Comparison of ENCODE assay signal across 17 cellular contexts in the genomic region with DNA sequence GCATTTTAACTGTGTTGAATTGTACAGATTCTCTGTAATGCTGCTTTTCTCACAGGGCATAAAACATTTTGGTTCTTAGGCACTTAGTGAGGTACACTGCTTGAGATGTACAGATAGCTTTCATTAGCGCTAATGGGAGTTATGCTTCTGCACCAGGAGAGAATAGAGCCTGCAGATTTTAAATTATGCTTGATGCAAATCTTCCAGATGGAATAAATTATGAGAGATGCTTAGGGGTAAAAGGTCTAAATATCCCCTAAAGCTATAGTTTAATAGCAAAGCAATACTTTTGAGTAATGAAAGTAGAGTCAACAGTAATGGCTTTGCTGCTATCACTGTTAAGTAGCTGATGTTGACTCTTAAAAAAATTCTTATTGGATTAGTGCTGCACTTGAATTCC.
DNase-seq lines count a peak whose midpoint lies in the region; FAIRE-seq and TF ChIP-seq lines count a peak whose summit lies in the region.
"Had no signal": no experiment of that assay in that cellular context is flagged by ENCODE, and none has a peak within 500 bp of the region (broad histone marks: within the 10 kb centered on the region; RNA-seq: fewer than 3 reads in every experiment).

No MANE protein-coding gene starts in this region.

- no peak overlapping the region for H3K18ac ChIP-seq in mesenchymal stem cell (ENCODE audit: low read depth in 1 of 2, low read length in 2 of 2)

- no peaks in the 10 kb centered on the region for H3K79me2 ChIP-seq in hepatocyte

- no peak for TF ChIP-seq CTCF in hepatocyte (IDR thresholded peaks at IDR 0.05; ENCODE audit: poor library complexity)
- TF ChIP-seq CTCF in spleen (IDR thresholded peaks at IDR 0.05 in 8 of 11, conservative IDR thresholded peaks at IDR 0.05 in 3 of 11): no peak
- TF ChIP-seq CTCF in kidney (IDR thresholded peaks at IDR 0.05; ENCODE audit: borderline replicate concordance, extremely low read depth, insufficient read depth): no peak

- H2BK12ac ChIP-seq in mesenchymal stem cell (ENCODE audit: low read length in 2 of 2): no peak overlapping the region

- no peak for FAIRE-seq in kidney (lab: Jason Lieb, UNC)
- FAIRE-seq: G401.6, GM12891, H1 had no signal

- no peak overlapping the region for H4K8ac ChIP-seq in mesenchymal stem cell (ENCODE audit: low read length)

- no peak overlapping the region for H2BK120ac ChIP-seq in mesenchymal stem cell (ENCODE audit: low read depth, low read length)

- H3K79me1 ChIP-seq in mesenchymal stem cell (replicated peaks; ENCODE audit: low read length, poor library complexity, severe bottlenecking): no peaks in the 10 kb centered on the region

- H3K27me3 ChIP-seq in hepatocyte: no peaks in the 10 kb centered on the region
- no peaks in the 10 kb centered on the region for H3K27me3 ChIP-seq in neuron (ENCODE audit: insufficient read depth, low read length)
- no peaks in the 10 kb centered on the region for H3K27me3 ChIP-seq in spleen (replicated peaks in 1 of 7)
- H3K27me3 ChIP-seq in mesenchymal stem cell (ENCODE audit: control insufficient read depth in 1 of 2, insufficient read depth in 1 of 2, low read length in 2 of 2): no peaks in the 10 kb centered on the region
- H3K27me3 ChIP-seq: BLaER1 treated with 17β-estradiol and CSF1 and Interleukin-3, amounts not matched to agents 10 nM and 100 nM had no signal

- H3K4me3 ChIP-seq in hepatocyte (no peak overlapping the region), neuron (ENCODE audit: low read length) (no peak overlapping the region), spleen (no peak overlapping the region), mesenchymal stem cell (ENCODE audit: insufficient read depth in 1 of 2, low read depth in 1 of 2, low read length in 2 of 2) (no peak overlapping the region), kidney (ENCODE audit: low read length in 2 of 2) (no peak overlapping the region)
- H3K4me3 ChIP-seq: BLaER1 treated with 17β-estradiol and CSF1 and Interleukin-3, amounts not matched to agents 10 nM and 100 nM; HAP-1 had no signal

- H3K4ac ChIP-seq in mesenchymal stem cell (ENCODE audit: low read depth in 1 of 2, low read length in 2 of 2): no peak overlapping the region

- no peak for TF ChIP-seq POLR2A in spleen (IDR thresholded peaks at IDR 0.05)

- H3K4me2 ChIP-seq in hepatocyte (peak overlapping the region; percentile 48), mesenchymal stem cell (ENCODE audit: low read length, poor library complexity, severe bottlenecking) (no peak overlapping the region)
- H3K4me2 ChIP-seq: BLaER1 treated with 17β-estradiol and CSF1 and Interleukin-3, amounts not matched to agents 10 nM and 100 nM had no signal

- no peak overlapping the region for H3K23ac ChIP-seq in mesenchymal stem cell (ENCODE audit: low read length in 2 of 2)

- H2BK5ac ChIP-seq in mesenchymal stem cell (ENCODE audit: low read depth, low read length, poor library complexity, severe bottlenecking): no peak overlapping the region

- peak; percentile 24 for DNase-seq in NCI-H1436 (lab: John Stamatoyannopoulos, UW)
- DNase-seq in NCI-H1436 treated with DMSO at 0.1 percent for 48 hours (lab: John Stamatoyannopoulos, UW): no peak
- peak; percentile 85 for DNase-seq in SK-N-DZ (ENCODE audit: low spot score)
- no peak for DNase-seq in hepatocyte (ENCODE audit: low spot score)
- no peak for DNase-seq in spleen
- no peak for DNase-seq in mesenchymal stem cell
- DNase-seq in kidney: no peak
- DNase-seq: CD4-positive, CD25-positive, alpha-beta regulatory T cell; DMS 273 treated with DMSO at 0.1 percent for 48 hours; EL had no signal

- WGBS in hepatocyte (ENCODE audit: low lambda C conversion rate, missing lambda C conversion rate): 20% methylated on average over 1 of the region's 1 CpG
- 0 to 85% (median 0%) methylated on average over 1 of the region's 1 CpG for WGBS in spleen, 5 donors
- WGBS in mesenchymal stem cell: 0% methylated on average over 1 of the region's 1 CpG

- H3K36me3 ChIP-seq in hepatocyte (replicated peaks; ENCODE audit: insufficient read depth, low read depth) (no peaks in the 10 kb centered on the region), neuron (ENCODE audit: insufficient read depth, low read length) (no peaks in the 10 kb centered on the region), spleen (no peaks in the 10 kb centered on the region), mesenchymal stem cell (ENCODE audit: control insufficient read depth in 1 of 2, insufficient read depth in 2 of 2, low read depth in 1 of 2, low read length in 2 of 2) (no peaks in the 10 kb centered on the region), kidney (ENCODE audit: control insufficient read depth in 1 of 2, insufficient read depth in 2 of 2, low read length in 2 of 2) (no peaks in the 10 kb centered on the region)
- H3K36me3 ChIP-seq: BLaER1 treated with 17β-estradiol and CSF1 and Interleukin-3, amounts not matched to agents 10 nM and 100 nM; HAP-1 had no signal

- no peaks in the 10 kb centered on the region for H3K9me2 ChIP-seq in hepatocyte (replicated peaks; ENCODE audit: insufficient read depth)

- no peaks in the 10 kb centered on the region for H4K20me1 ChIP-seq in hepatocyte (ENCODE audit: insufficient read depth, poor library complexity, severe bottlenecking)
- H4K20me1 ChIP-seq: BLaER1 treated with 17β-estradiol and CSF1 and Interleukin-3, amounts not matched to agents 10 nM and 100 nM had no signal

- H2AK5ac ChIP-seq in mesenchymal stem cell (ENCODE audit: low read length, severe bottlenecking): no peak overlapping the region

- H3K9me3 ChIP-seq in hepatocyte (ENCODE audit: low read depth) (no peaks in the 10 kb centered on the region), neuron (ENCODE audit: low read length) (no peaks in the 10 kb centered on the region), spleen (peaks cover 0 to 19% (median 13%) of the 10 kb centered on the region in 8 donors), mesenchymal stem cell (ENCODE audit: control insufficient read depth, low read length) (peaks cover 6% of the 10 kb centered on the region), kidney (ENCODE audit: control insufficient read depth in 1 of 2, low read length in 2 of 2) (peaks cover 0 to 6% of the 10 kb centered on the region in 2 donors)
- H3K9me3 ChIP-seq: HAP-1 had no signal

- H3K14ac ChIP-seq in mesenchymal stem cell (ENCODE audit: low read length in 2 of 2): no peak overlapping the region

- H2AFZ ChIP-seq in hepatocyte: no peak overlapping the region
- peak overlapping the region; percentile 7 for H2AFZ ChIP-seq in neuron (ENCODE audit: low read depth, low read length)
- H2AFZ ChIP-seq in mesenchymal stem cell (ENCODE audit: low read depth, low read length): no peak overlapping the region

- H3K4me1 ChIP-seq in hepatocyte (ENCODE audit: insufficient read depth) (peaks cover 11% of the 10 kb centered on the region), neuron (ENCODE audit: insufficient read depth, low read length) (no peaks in the 10 kb centered on the region), spleen (no peaks in the 10 kb centered on the region), mesenchymal stem cell (ENCODE audit: control insufficient read depth, insufficient read depth, low read depth, low read length) (no peaks in the 10 kb centered on the region), kidney (ENCODE audit: control insufficient read depth in 1 of 2, insufficient read depth in 1 of 2, low read depth in 1 of 2, low read length in 2 of 2) (no peaks in the 10 kb centered on the region)

- H3K9ac ChIP-seq in mesenchymal stem cell (ENCODE audit: low read length) (no peak overlapping the region), kidney (ENCODE audit: low read length in 2 of 2) (no peak overlapping the region)
- H3K9ac ChIP-seq: BLaER1 treated with 17β-estradiol and CSF1 and Interleukin-3, amounts not matched to agents 10 nM and 100 nM had no signal

- intact Hi-C loops in spleen (cut with DNase I; ENCODE audit: low total_unique reads): no loop called here
- intact Hi-C loops in kidney (cut with DNase I): no loop called here

- H3K27ac ChIP-seq in hepatocyte: peak overlapping the region; percentile 38
- H3K27ac ChIP-seq in spleen: no peak overlapping the region
- no peak overlapping the region for H3K27ac ChIP-seq in mesenchymal stem cell (ENCODE audit: low read length, poor library complexity, severe bottlenecking)
- H3K27ac ChIP-seq in kidney (ENCODE audit: low read depth in 2 of 2, low read length in 2 of 2): no peak overlapping the region
- H3K27ac ChIP-seq: 22Rv1; BLaER1 treated with 17β-estradiol and CSF1 and Interleukin-3, amounts not matched to agents 10 nM and 100 nM had no signal

- no peak overlapping the region for H4K91ac ChIP-seq in mesenchymal stem cell (ENCODE audit: low read length)

- H2BK15ac ChIP-seq in mesenchymal stem cell (ENCODE audit: low read depth, poor library complexity, severe bottlenecking): no peak overlapping the region

Comparison
In these comparisons a context has a peak if more than half of its experiments do, and no peak if none do; other contexts are left out.
1. DNase-seq: peak in NCI-H1436 (single experiment) and SK-N-DZ (single experiment); none in NCI-H1436 treated with DMSO at 0.1 percent for 48 hours (single experiment), hepatocyte (single experiment), spleen (single experiment), mesenchymal stem cell (single experiment) and kidney (single experiment).